Comparison of ENCODE assay signal across 20 cellular contexts in the genomic region with DNA sequence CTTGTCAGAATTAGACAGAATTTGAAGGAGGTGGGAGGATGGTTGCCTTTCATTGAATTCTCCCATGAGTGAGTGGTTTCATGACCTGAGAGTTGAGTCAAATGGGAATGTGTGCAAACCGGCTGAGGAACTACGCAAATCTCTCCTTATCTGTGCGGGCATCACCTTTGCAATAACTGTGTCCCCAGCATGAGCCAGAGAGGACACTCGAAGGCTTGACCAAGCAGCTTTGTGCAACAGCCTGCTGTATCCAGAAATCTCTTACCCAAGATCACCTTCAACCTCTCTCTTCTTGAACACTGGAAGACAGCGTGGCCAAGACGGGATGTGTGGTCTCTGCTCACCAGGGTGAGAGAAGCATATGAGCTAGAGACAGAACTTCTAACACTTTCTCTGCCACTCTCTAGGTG.
DNase-seq lines count a peak whose midpoint lies in the region; ATAC-seq and FAIRE-seq lines count a peak whose summit lies in the region.
"Had no signal": no experiment of that assay in that cellular context is flagged by ENCODE, and none has a peak within 500 bp of the region (broad histone marks: within the 10 kb centered on the region; RNA-seq: fewer than 3 reads in every experiment).

No MANE protein-coding gene starts in this region.

- no peaks in the 10 kb centered on the region for H3K9me2 ChIP-seq in GM23248 (ENCODE audit: insufficient read depth)

- no peaks in the 10 kb centered on the region for H3K9me3 Mint-ChIP-seq in activated T-cell treated with anti-CD3 and anti-CD28 coated beads, Interleukin-2, amount 50 U/mL, for 4 hours
- H3K9me3 Mint-ChIP-seq in activated naive CD4-positive, alpha-beta T cell treated with anti-CD3 and anti-CD28 coated beads, Interleukin-2, amount 50 U/mL, for 72 hours: no peaks in the 10 kb centered on the region

- H3K9ac ChIP-seq in GM23248: no peak overlapping the region

- no peaks in the 10 kb centered on the region for H3K79me2 ChIP-seq in GM23248 (ENCODE audit: insufficient read depth)

- H3K4me3 ChIP-seq in small intestine (ENCODE audit: low read depth in 1 of 2, low read length in 2 of 2): no peak overlapping the region
- no peak overlapping the region for H3K4me3 ChIP-seq in GM23248
- H3K4me3 ChIP-seq: gastroesophageal sphincter, smooth muscle cell, stomach, vagina had no signal

- H4K20me1 ChIP-seq in GM23248 (ENCODE audit: insufficient read depth): no peaks in the 10 kb centered on the region

- no peak overlapping the region for H2AFZ ChIP-seq in GM23248

- H3K27ac Mint-ChIP-seq in activated naive CD4-positive, alpha-beta T cell treated with anti-CD3 and anti-CD28 coated beads, Interleukin-2, amount 50 U/mL, for 72 hours: peak overlapping the region; percentile 73 to 91

- no peaks in the 10 kb centered on the region for H3K27me3 Mint-ChIP-seq in activated T-cell treated with anti-CD3 and anti-CD28 coated beads, Interleukin-2, amount 50 U/mL, for 4 hours (ENCODE audit: low read depth)

- H3K9me3 ChIP-seq in small intestine (ENCODE audit: control insufficient read depth, low read depth) (no peaks in the 10 kb centered on the region), GM23248 (ENCODE audit: low read depth) (no peaks in the 10 kb centered on the region)
- H3K9me3 ChIP-seq: gastroesophageal sphincter, stomach, vagina had no signal

- in situ Hi-C loops in GM23248 (cut with MboI): no loop called here

- no peaks in the 10 kb centered on the region for H3F3A ChIP-seq in GM23248 (ENCODE audit: insufficient read depth)

- H3K4me2 ChIP-seq in GM23248 (ENCODE audit: unreplicated experiment): no peak overlapping the region
- H3K4me2 ChIP-seq: smooth muscle cell had no signal

- H3K27me3 ChIP-seq in small intestine (ENCODE audit: control insufficient read depth in 2 of 2, insufficient read depth in 2 of 2, low read length in 2 of 2) (no peaks in the 10 kb centered on the region), GM23248 (replicated peaks; ENCODE audit: insufficient read depth) (no peaks in the 10 kb centered on the region)
- H3K27me3 ChIP-seq: vagina had no signal

- no peak for ATAC-seq in activated T-cell treated with anti-CD3 and anti-CD28 coated beads, Interleukin-2, amount 50 U/mL, for 4 hours
- peak; percentile 39 for ATAC-seq in HG03025 (IDR thresholded peaks at IDR 0.05; ENCODE audit: low FRiP score, unreplicated experiment)
- ATAC-seq in activated naive CD4-positive, alpha-beta T cell treated with anti-CD3 and anti-CD28 coated beads, Interleukin-2, amount 50 U/mL, for 72 hours: peak in 1 of 2 donors; percentile 37
- ATAC-seq: gastroesophageal sphincter, HCT116, left ventricle myocardium superior had no signal

- H3K27ac ChIP-seq in small intestine (ENCODE audit: low read depth in 1 of 2, low read length in 1 of 2) (no peak overlapping the region), GM23248 (no peak overlapping the region)
- H3K27ac ChIP-seq: gastroesophageal sphincter, stomach, vagina had no signal

- H3K4me1 ChIP-seq in small intestine (ENCODE audit: control insufficient read depth in 2 of 2, insufficient read depth in 1 of 2, low read depth in 1 of 2, low read length in 1 of 2): no peaks in the 10 kb centered on the region
- no peaks in the 10 kb centered on the region for H3K4me1 ChIP-seq in GM23248 (ENCODE audit: insufficient read depth)
- H3K4me1 ChIP-seq: gastroesophageal sphincter, vagina had no signal

- no peaks in the 10 kb centered on the region for H3K36me3 Mint-ChIP-seq in activated T-cell treated with anti-CD3 and anti-CD28 coated beads, Interleukin-2, amount 50 U/mL, for 4 hours (ENCODE audit: insufficient read depth)
- H3K36me3 Mint-ChIP-seq in activated naive CD4-positive, alpha-beta T cell treated with anti-CD3 and anti-CD28 coated beads, Interleukin-2, amount 50 U/mL, for 72 hours: peaks cover 5 to 15% of the 10 kb centered on the region in 2 donors

- FAIRE-seq in small intestine (lab: Jason Lieb, UNC): no peak

- H3K36me3 ChIP-seq in small intestine (ENCODE audit: control insufficient read depth in 2 of 2, insufficient read depth in 2 of 2, low read length in 2 of 2): no peaks in the 10 kb centered on the region
- H3K36me3 ChIP-seq in GM23248 (ENCODE audit: low read depth): no peaks in the 10 kb centered on the region
- H3K36me3 ChIP-seq: gastroesophageal sphincter, stomach, vagina had no signal

- H3K4me1 Mint-ChIP-seq in activated T-cell treated with anti-CD3 and anti-CD28 coated beads, Interleukin-2, amount 50 U/mL, for 4 hours (ENCODE audit: low read depth): peaks cover 94% of the 10 kb centered on the region

- peak; percentile 66 to 68 for DNase-seq in activated T-cell treated with anti-CD3 and anti-CD28 coated beads, Interleukin-2, amount 50 U/mL, for 48 hours
- DNase-seq in activated T-cell treated with anti-CD3 and anti-CD28 coated beads, Interleukin-2, amount 50 U/mL, for 4 hours: no peak
- DNase-seq in activated naive CD4-positive, alpha-beta T cell treated with anti-CD3 and anti-CD28 coated beads, Interleukin-2, amount 50 U/mL, for 72 hours (ENCODE audit: low spot score in 2 of 2): peak in 1 of 2 donors; percentile 71
- peak; percentile 7 for DNase-seq in small intestine
- DNase-seq in GM23248: no peak
- DNase-seq in HCEC 1CT: no peak
- no peak for DNase-seq in NCI-H524 (lab: John Stamatoyannopoulos, UW)
- DNase-seq: anterior cingulate cortex, Calu3, GDM1, IMR-90, left ventricle myocardium superior, NCI-H1092 treated with DMSO at 0.1 percent for 48 hours, SHP77, stomach had no signal

- H3K4me3 Mint-ChIP-seq in activated T-cell treated with anti-CD3 and anti-CD28 coated beads, Interleukin-2, amount 50 U/mL, for 4 hours: no peak overlapping the region

- 72 to 81% (median 76%) methylated on average over 6 of the region's 6 CpGs for WGBS in small intestine, 3 donors
- WGBS in GM23248 (ENCODE audit: low coverage in 1 of 2, low lambda C conversion rate in 2 of 2, missing lambda C conversion rate in 2 of 2), 2 experiments: 34% methylated on average over 6 of the region's 6 CpGs

Comparison
In these comparisons a context has a peak if more than half of its experiments do, and no peak if none do; other contexts are left out.
1. DNase-seq: peak in activated T-cell treated with anti-CD3 and anti-CD28 coated beads, Interleukin-2, amount 50 U/mL, for 48 hours (2 of 2) and small intestine (single experiment); none in activated T-cell treated with anti-CD3 and anti-CD28 coated beads, Interleukin-2, amount 50 U/mL, for 4 hours (single experiment), GM23248 (single experiment), HCEC 1CT (single experiment) and NCI-H524 (0 of 2).